In the genomic region with DNA sequence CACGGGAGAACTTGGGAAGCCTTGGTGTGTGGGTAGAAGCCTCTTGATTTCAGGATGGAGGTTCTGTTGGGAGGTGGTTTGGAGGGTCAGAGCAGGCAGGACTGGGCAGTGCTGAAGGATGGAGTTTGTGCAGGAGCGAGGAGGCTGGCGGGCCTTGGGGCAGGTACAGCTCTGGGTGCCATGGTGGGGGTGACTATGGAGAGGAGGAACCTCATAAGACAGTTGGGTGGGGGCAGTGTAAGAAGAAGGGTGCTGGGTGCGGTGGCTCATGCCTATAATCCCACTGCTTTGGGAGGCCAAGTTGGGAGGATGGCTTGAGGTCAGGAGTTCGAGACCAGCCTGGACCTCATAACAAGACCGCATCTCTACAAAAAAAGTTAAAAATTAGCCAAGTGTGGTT, we compare ENCODE assay signal across 18 cellular contexts. TPM values are rescaled to one million over a fixed set of nuclear protein-coding genes. Genes with fewer than 3 reads are reported as not detected.
"Had no signal": no experiment of that assay in that cellular context is flagged by ENCODE, and none has a peak within 500 bp of the region (broad histone marks: within the 10 kb centered on the region; RNA-seq: fewer than 3 reads in every experiment).

No MANE protein-coding gene starts in this region.

- H3K4me3 ChIP-seq: dorsolateral prefrontal cortex, esophagus muscularis mucosa, gastrocnemius medialis, lung, mucosa of descending colon, skin epidermis had no signal

- H3K9me3 Mint-ChIP-seq: natural killer cell had no signal

- H3K4me3 Mint-ChIP-seq: natural killer cell had no signal

- H3K4me1 Mint-ChIP-seq: natural killer cell had no signal

- H3K27me3 ChIP-seq: dorsolateral prefrontal cortex, esophagus muscularis mucosa, gastrocnemius medialis had no signal

- FAIRE-seq: endometrium had no signal

- H3K27ac ChIP-seq: epithelial cell of prostate, esophagus muscularis mucosa, gastrocnemius medialis, skin epidermis had no signal

- ATAC-seq: gastrocnemius medialis, left colon, left ventricle myocardium superior, mucosa of descending colon, natural killer cell, sciatic nerve had no signal

- H3K36me3 ChIP-seq: gastrocnemius medialis had no signal

- H3K36me3 Mint-ChIP-seq: natural killer cell had no signal

- H3K27ac Mint-ChIP-seq: natural killer cell had no signal

- H3K9me3 ChIP-seq: esophagus muscularis mucosa, gastrocnemius medialis, mucosa of descending colon had no signal

- DNase-seq: cerebellar nuclear complex; cortex of kidney; dorsolateral prefrontal cortex; effector CD8-positive, alpha-beta T cell; gastrocnemius medialis; glutamatergic neuron; left ventricle myocardium superior; mucosa of descending colon; natural killer cell; stimulated activated naive CD4-positive, alpha-beta T cell; trophoblast cell had no signal

RNA-seq across cellular contexts. Expression of a gene that starts 54.7 kb away (rescaled TPM):
- total RNA-seq: natural killer cell had no signal
